Comparison of ENCODE assay signal across 13 cellular contexts in genomic region chr1:10639301-10640078, GRCh38.
DNase-seq lines count a peak whose midpoint lies in the region; ATAC-seq, FAIRE-seq and TF ChIP-seq lines count a peak whose summit lies in the region.
"Had no signal": no experiment of that assay in that cellular context is flagged by ENCODE, and none has a peak within 500 bp of the region (broad histone marks: within the 10 kb centered on the region; RNA-seq: fewer than 3 reads in every experiment).

No MANE protein-coding gene starts in this region.

- no peak for TF ChIP-seq CTCF in K562 (IDR thresholded peaks at IDR 0.05 in 2 of 3, conservative IDR thresholded peaks at IDR 0.05 in 1 of 3; ENCODE audit: insufficient read depth in 2 of 3, low read depth in 1 of 3, low read length in 3 of 3)
- TF ChIP-seq CTCF in stomach (IDR thresholded peaks at IDR 0.05) = no peak

- H3K27ac ChIP-seq in HUES6 (ENCODE audit: low read depth, low read length) (no peak overlapping the region), K562 (ENCODE audit: extremely low read depth, low read depth, low read length) (no peak overlapping the region), stomach (peak overlapping the region in 4 of 5 donors; percentile 52 to 80 (median 62))

- TF ChIP-seq RAD21 in K562 (CRISPR knock-in tag; conservative IDR thresholded peaks at IDR 0.05 in 1 of 2, IDR thresholded peaks at IDR 0.05 in 1 of 2) = no peak

- H3K27me3 ChIP-seq in HUES6 (ENCODE audit: control insufficient read depth, insufficient read depth, low read length) (peaks cover 36% of the 10 kb centered on the region), K562 (ENCODE audit: control insufficient read depth in 2 of 2, insufficient read depth in 2 of 2, low read length in 2 of 2) (peaks cover 11 to 27% of the 10 kb centered on the region in 2 experiments; a peak in 4 of 5 replicates), stomach (peaks cover 0 to 8% (median 4%) of the 10 kb centered on the region in 3 donors)

- H3K9me3 ChIP-seq in HUES6 (ENCODE audit: control insufficient read depth, insufficient read depth, low read depth, low read length) = no peaks in the 10 kb centered on the region
- no peaks in the 10 kb centered on the region for H3K9me3 ChIP-seq in K562 (replicated peaks; ENCODE audit: control insufficient read depth, insufficient read depth, low read depth, low read length)
- H3K9me3 ChIP-seq in stomach = no peaks in the 10 kb centered on the region
- H3K9me3 ChIP-seq: tibial nerve had no signal

- no peak for ATAC-seq in K562

- CTCF ChIA-PET in K562 (lab: Yijun Ruan, JAX; ENCODE audit: low intra/inter-chr PET ratio) = no interaction called here

- peak overlapping the region; percentile 41 for H3K4me3 ChIP-seq in HUES6 (ENCODE audit: low read depth, low read length)
- H3K4me3 ChIP-seq in K562 = no peak overlapping the region
- H3K4me3 ChIP-seq in stomach = no peak overlapping the region

- H3K9ac ChIP-seq in HUES6 (ENCODE audit: low read length) = no peak overlapping the region
- H3K9ac ChIP-seq in K562 (ENCODE audit: insufficient read depth in 1 of 2, low read depth in 2 of 2, low read length in 2 of 2) = no peak overlapping the region

- in situ Hi-C loops in K562 (cut with MboI) = no loop called here

- peaks cover 28% of the 10 kb centered on the region for H3K4me1 ChIP-seq in HUES6 (ENCODE audit: control insufficient read depth, insufficient read depth, low read length)
- peaks cover 0 to 69% of the 10 kb centered on the region in 2 experiments; a peak in 3 of 5 replicates for H3K4me1 ChIP-seq in K562 (replicated peaks in 1 of 2; ENCODE audit: control insufficient read depth in 2 of 2, insufficient read depth in 2 of 2, low read length in 2 of 2)
- H3K4me1 ChIP-seq in stomach = peaks cover 41 to 75% (median 67%) of the 10 kb centered on the region in 4 donors

- no peak overlapping the region for H2AFZ ChIP-seq in K562 (ENCODE audit: low read depth, low read length)

- intact Hi-C loops in K562 (cut with micrococcal nuclease) (no loop called here), stomach (cut with DNase I; ENCODE audit: low total_unique reads) (no loop called here)

- peaks cover 9% of the 10 kb centered on the region; the same call in 1 of the 2 replicates for H4K20me1 ChIP-seq in K562 (replicated peaks; ENCODE audit: control insufficient read depth, insufficient read depth, low read length)

- H3K9me1 ChIP-seq in K562 (ENCODE audit: control insufficient read depth, insufficient read depth, low read length) = peaks cover 3% of the 10 kb centered on the region

- POLR2A ChIA-PET in K562 (lab: Yijun Ruan, JAX) = no interaction called here

- DNase-seq in K562 (ENCODE audit: extremely low read depth in 1 of 4, low spot score in 3 of 4) = no peak
- peak; percentile 76 for DNase-seq in iPS-NIHi11 (ENCODE audit: low spot score)
- no peak for DNase-seq in stomach
- no peak for DNase-seq in UCSD-AML1 (lab: John Stamatoyannopoulos, UW; ENCODE audit: unreplicated experiment)
- no peak for DNase-seq in activated effector memory CD4-positive, alpha-beta T cell treated with Interleukin-2 at 50 U/mL for 16 hours
- DNase-seq in NCI-H1694 treated with DMSO at 0.1 percent for 48 hours (lab: John Stamatoyannopoulos, UW) = no peak
- DNase-seq: activated CD8-positive, alpha-beta T cell treated with anti-CD3 and anti-CD28 coated beads, Interleukin-2, amount 10 ng/mL, durations not matched to agents 7 days and 5 days; RPMI8226; stimulated activated CD4-positive, alpha-beta T cell treated with anti-CD3 and anti-CD28 coated beads, Interleukin-4, amount 100 ng/mL, for 4 hours had no signal

- no peaks in the 10 kb centered on the region for H3K36me3 ChIP-seq in HUES6 (ENCODE audit: control insufficient read depth, insufficient read depth, low read length)
- no peaks in the 10 kb centered on the region for H3K36me3 ChIP-seq in K562 (ENCODE audit: control insufficient read depth, insufficient read depth, low read length)
- H3K36me3 ChIP-seq in stomach = peaks cover 24 to 60% (median 54%) of the 10 kb centered on the region in 4 donors
- H3K36me3 ChIP-seq: tibial nerve had no signal

- BruUV-seq in K562 (replicated peaks; lab: Mats Ljungman, UMichigan) = no TSS peak

- no peak for TF ChIP-seq POLR2A in K562 (conservative IDR thresholded peaks at IDR 0.05)
- TF ChIP-seq POLR2A in stomach (IDR thresholded peaks at IDR 0.05) = no peak

- no peak for FAIRE-seq in K562 (lab: Jason Lieb, UNC)
- FAIRE-seq: endometrium, keratinocyte had no signal

- WGBS in K562 (ENCODE audit: insufficient coverage, low coverage, missing lambda C conversion rate) = 84% methylated on average over 36 of the region's 79 CpGs
- 88 to 93% (median 92%) methylated on average over 71 to 79 of the region's 79 CpGs for WGBS in stomach, 5 donors

- H3K4me2 ChIP-seq in K562 (ENCODE audit: insufficient read depth, low read length) = no peak overlapping the region

- TF ChIP-seq EP300 in K562 (IDR thresholded peaks at IDR 0.05; ENCODE audit: low read length) (no peak), stomach (IDR thresholded peaks at IDR 0.05) (no peak)

- H3K79me2 ChIP-seq in K562 (ENCODE audit: control insufficient read depth, insufficient read depth, low read length) = no peaks in the 10 kb centered on the region

TF ChIP-seq in K562, 482 proteins besides CTCF, POLR2A, EP300 and RAD21:
- peak; percentile 87 for TF ChIP-seq ZBTB33 (CRISPR knock-in tag; IDR thresholded peaks at IDR 0.05)
- TF ChIP-seq TGIF2 (CRISPR knock-in tag; IDR thresholded peaks at IDR 0.05) = no peak

Comparison
In these comparisons a context has a peak if more than half of its experiments do, and no peak if none do; other contexts are left out.
1. H3K27ac ChIP-seq: peak in stomach (4 of 5); none in HUES6 (single experiment) and K562 (single experiment).